In genomic region chr7:84209006-84209405, GRCh38 we compare ENCODE assay signal across 24 cellular contexts. TPM values are rescaled to one million over a fixed set of nuclear protein-coding genes. Genes with fewer than 3 reads are reported as not detected.
"Had no signal": no experiment of that assay in that cellular context is flagged by ENCODE, and none has a peak within 500 bp of the region (broad histone marks: within the 10 kb centered on the region; RNA-seq: fewer than 3 reads in every experiment).

No MANE protein-coding gene starts in this region.

- H3K4me3 Mint-ChIP-seq: IgD-negative memory B cell had no signal

- ATAC-seq: HepG2, K562, Panc1, PC-3, Right ventricle myocardium inferior, SK-N-SH treated with all-trans-retinoic acid at 6 μM for 48 hours had no signal

- H3K9me3 ChIP-seq: SJCRH30 had no signal

- H3K4me1 Mint-ChIP-seq: IgD-negative memory B cell had no signal

- FAIRE-seq: HepG2, K562 had no signal

- H3K27ac Mint-ChIP-seq: IgD-negative memory B cell had no signal

- H3K27me3 ChIP-seq: SJCRH30 had no signal

- H3K27ac ChIP-seq: KMS-11, SJCRH30 had no signal

- H3K36me3 Mint-ChIP-seq: IgD-negative memory B cell had no signal

- DNase-seq: Kasumi-1, MM.1S, NCI-H1092 treated with DMSO at 0.1 percent for 48 hours, NCI-H1436, NCI-H187, NCI-H2029, NCI-H2081 treated with DMSO at 0.1 percent for 48 hours, NCI-H2171, NCI-H226, NCI-H446, NCI-H510A, NCI-H524 treated with DMSO at 0.1 percent for 48 hours, NCI-H774, PC-3, SHP77 treated with DMSO at 0.1 percent for 48 hours, SJCRH30 had no signal

- H3K27me3 Mint-ChIP-seq: IgD-negative memory B cell had no signal

- H3K36me3 ChIP-seq: SJCRH30 had no signal

- H3K4me3 ChIP-seq: K562, SJCRH30 had no signal

- H3K4me2 ChIP-seq: KMS-11 had no signal

RNA-seq across cellular contexts. Expression of gene SEMA3A, which starts 14.4 kb away (rescaled TPM):
- total RNA-seq: OCI-LY7 had no signal
